ENCODE assay signal across 8 cellular contexts in the genomic region with DNA sequence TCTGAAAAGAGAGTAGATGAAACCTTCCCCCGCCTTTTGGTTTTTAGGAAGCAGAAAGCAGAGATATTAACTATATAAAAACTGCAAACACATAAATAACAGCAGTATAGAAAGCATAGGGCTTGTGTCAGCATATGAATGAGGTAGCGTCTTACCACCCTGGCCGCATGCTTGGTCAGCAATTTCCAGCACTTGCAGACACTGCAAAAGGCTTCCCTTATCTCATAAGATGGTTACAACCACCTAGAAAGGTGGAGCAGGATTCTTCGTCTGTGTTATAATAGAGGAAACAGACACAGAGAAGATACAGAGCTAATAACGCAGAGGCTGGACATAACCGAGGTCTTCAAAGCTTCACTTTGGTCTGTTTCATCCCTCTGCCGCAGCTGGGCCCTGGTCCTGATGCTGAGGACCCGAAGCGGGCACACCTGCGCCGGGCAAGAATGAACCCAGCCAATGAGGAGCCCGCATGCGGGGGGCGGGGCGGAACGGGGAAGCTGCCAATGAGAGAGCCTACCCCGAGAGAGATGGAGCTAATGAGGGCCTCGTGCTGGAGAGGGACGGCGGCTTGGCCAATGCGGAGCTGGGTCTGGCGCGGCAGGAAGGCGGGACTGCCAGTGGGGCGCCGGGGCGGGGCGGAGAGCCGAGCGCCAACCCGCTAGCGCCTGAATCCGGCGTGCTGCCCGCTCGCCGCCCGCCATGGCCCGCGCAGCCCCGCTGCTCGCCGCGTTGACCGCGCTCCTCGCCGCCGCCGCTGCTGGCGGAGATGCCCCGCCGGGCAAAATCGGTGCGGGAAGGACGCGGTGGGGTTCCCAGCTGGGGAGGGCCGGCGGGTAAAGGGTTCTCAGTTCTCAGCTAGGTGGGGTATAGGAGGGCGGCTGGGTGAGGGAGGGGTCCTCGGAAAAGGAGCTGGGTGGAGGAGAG. TPM values are rescaled to one million over a fixed set of nuclear protein-coding genes. Genes with fewer than 3 reads are reported as not detected.
A peak's percentile ranks its signal among the peaks of the same experiment; 100 is the strongest.
DNase-seq lines count a peak whose midpoint lies in the region; ATAC-seq and TF ChIP-seq lines count a peak whose summit lies in the region.

Gene PCYOX1L (plus strand): TSS at position 677 of the 924 bp plus-strand sequence. CDS start 23 bp downstream, at position 700.

- no peaks in the 10 kb centered on the region for H3K27me3 ChIP-seq in osteoblast (ENCODE audit: insufficient read depth, low read length)
- H3K27me3 ChIP-seq in thoracic aorta (replicated peaks; ENCODE audit: insufficient read depth): no peaks in the 10 kb centered on the region

- peak within 1 kb of the TSS; percentile 92 to 95 for H3K27ac Mint-ChIP-seq in activated naive CD4-positive, alpha-beta T cell treated with anti-CD3 and anti-CD28 coated beads, Interleukin-2, amount 50 U/mL, for 72 hours

- no peaks in the 10 kb centered on the region for H4K20me1 ChIP-seq in osteoblast (ENCODE audit: insufficient read depth, low read length)

- H3K36me3 Mint-ChIP-seq in activated naive CD4-positive, alpha-beta T cell treated with anti-CD3 and anti-CD28 coated beads, Interleukin-2, amount 50 U/mL, for 72 hours: peaks cover 28 to 42% of the 10 kb centered on the region in 2 donors

- peaks cover 9% of the 10 kb centered on the region for H3K36me3 ChIP-seq in osteoblast (ENCODE audit: insufficient read depth, low read length)
- H3K36me3 ChIP-seq in thoracic aorta: no peaks in the 10 kb centered on the region

- intact Hi-C loops in head of caudate nucleus (cut with DNase I): no loop called here

- no peaks in the 10 kb centered on the region for H3K9me3 ChIP-seq in osteoblast (ENCODE audit: low read depth, low read length)
- H3K9me3 ChIP-seq in thoracic aorta: no peaks in the 10 kb centered on the region

- H3K79me2 ChIP-seq in osteoblast (ENCODE audit: insufficient read depth, low read length): no peaks in the 10 kb centered on the region

- H3K4me1 ChIP-seq in osteoblast (ENCODE audit: insufficient read depth, low read length) (peaks cover 13% of the 10 kb centered on the region), thoracic aorta (ENCODE audit: control insufficient read depth in 1 of 2, low read depth in 2 of 2) (peaks cover 4 to 14% of the 10 kb centered on the region in 2 donors)

- peak within 1 kb of the TSS; percentile 79 for H2AFZ ChIP-seq in osteoblast (ENCODE audit: low read length)

- no peak for TF ChIP-seq CTCF in osteoblast (IDR thresholded peaks at IDR 0.05; ENCODE audit: extremely low read depth, low read depth, low read length)
- TF ChIP-seq CTCF in thoracic aorta (IDR thresholded peaks at IDR 0.05): no peak

- DNase-seq in NCI-H1105 (lab: John Stamatoyannopoulos, UW) (peak; percentile 75), SKM-1 (lab: John Stamatoyannopoulos, UW; ENCODE audit: unreplicated experiment) (peak; percentile 89), head of caudate nucleus (peak; percentile 93 to 100 (median 98)), osteoblast (ENCODE audit: insufficient read length, low spot score, missing footprints) (peak; percentile 99), thoracic aorta (ENCODE audit: low spot score) (peak; percentile 85)
- peak; percentile 92 to 97 for DNase-seq in activated naive CD4-positive, alpha-beta T cell treated with anti-CD3 and anti-CD28 coated beads, Interleukin-2, amount 50 U/mL, for 72 hours (ENCODE audit: low spot score in 2 of 2)

- peak within 1 kb of the TSS; percentile 38 for H3K27ac ChIP-seq in osteoblast (ENCODE audit: low read depth, low read length)
- peak within 1 kb of the TSS; percentile 44 to 63 for H3K27ac ChIP-seq in thoracic aorta

- TF ChIP-seq POLR2A in GM10847 (IDR thresholded peaks at IDR 0.05; ENCODE audit: extremely low read depth, insufficient read length): peak; percentile 74

- peak within 1 kb of the TSS; percentile 87 for H3K4me3 ChIP-seq in osteoblast (ENCODE audit: insufficient read depth, low read length)
- H3K4me3 ChIP-seq in thoracic aorta: peak within 1 kb of the TSS; percentile 87

- ATAC-seq in HG02642 (IDR thresholded peaks at IDR 0.05; ENCODE audit: poor library complexity, unreplicated experiment): peak; percentile 99
- ATAC-seq in activated naive CD4-positive, alpha-beta T cell treated with anti-CD3 and anti-CD28 coated beads, Interleukin-2, amount 50 U/mL, for 72 hours: peak; percentile 99
- ATAC-seq in thoracic aorta (ENCODE audit: insufficient number of reproducible peaks, low FRiP score, low read depth): peak; percentile 83

- peak within 1 kb of the TSS; percentile 92 for H3K4me2 ChIP-seq in osteoblast (ENCODE audit: insufficient read depth, low read length)

- no peaks in the 10 kb centered on the region for H3K9me3 Mint-ChIP-seq in activated naive CD4-positive, alpha-beta T cell treated with anti-CD3 and anti-CD28 coated beads, Interleukin-2, amount 50 U/mL, for 72 hours

RNA-seq across cellular contexts. Expression of gene PCYOX1L, which starts in this region (rescaled TPM):
- 10 to 100 TPM; 14.2 to 19.7 TPM for total RNA-seq in activated naive CD4-positive, alpha-beta T cell treated with anti-CD3 and anti-CD28 coated beads, Interleukin-2, amount 50 U/mL, for 72 hours
- total RNA-seq in osteoblast (4.3 and 4.7 TPM in 2 replicates), thoracic aorta (1 to 10 TPM; 7.3 to 7.8 TPM)

Comparison
In these comparisons a context has a peak if more than half of its experiments do, and no peak if none do; other contexts are left out.
1. Peak in every context shown above with its lines: DNase-seq, ATAC-seq, H3K4me3 ChIP-seq and H3K27ac ChIP-seq.